ENCODE assay signal across 28 cellular contexts in genomic region chr2:1309507-1309906, GRCh38.
"Had no signal": no experiment of that assay in that cellular context is flagged by ENCODE, and none has a peak within 500 bp of the region (broad histone marks: within the 10 kb centered on the region; RNA-seq: fewer than 3 reads in every experiment).

No MANE protein-coding gene starts in this region.

- H3K36me3 ChIP-seq: esophagus squamous epithelium, heart right ventricle, prostate gland, right atrium auricular region, stomach, thyroid gland, vagina had no signal

- H3K27ac ChIP-seq: coronary artery, esophagus squamous epithelium, heart right ventricle, parathyroid adenoma, prostate gland, right atrium auricular region, stomach, thyroid gland, vagina had no signal

- ATAC-seq: heart right ventricle; left lobe of liver; mucosa of descending colon; sciatic nerve; stimulated activated effector memory CD8-positive, alpha-beta T cell treated with anti-CD3 and anti-CD28 coated beads, Interleukin-12 subunit alpha, Interleukin-12 subunit beta, amount 100 ng/mL, for 72 hours had no signal

- H3K9ac ChIP-seq: parathyroid adenoma had no signal

- H3K27ac Mint-ChIP-seq: memory B cell; mesothelial cell of epicardium; naive B cell; natural killer cell treated with Interleukin-12 subunit alpha and Interleukin-12 subunit beta and Interleukin-15 and Interleukin-18, amount 100 ng/mL, for 72 hours; stimulated activated effector memory CD8-positive, alpha-beta T cell treated with anti-CD3 and anti-CD28 coated beads, Interleukin-12 subunit alpha, Interleukin-12 subunit beta, amount 100 ng/mL, for 72 hours had no signal

- H3K27me3 Mint-ChIP-seq: memory B cell had no signal

- H3K27me3 ChIP-seq: esophagus squamous epithelium, right atrium auricular region, thyroid gland, vagina had no signal

- H3K4me3 Mint-ChIP-seq: memory B cell; mesothelial cell of epicardium; naive B cell; natural killer cell treated with Interleukin-12 subunit alpha and Interleukin-12 subunit beta and Interleukin-15 and Interleukin-18, amount 100 ng/mL, for 72 hours; neural crest cell; stimulated activated effector memory CD8-positive, alpha-beta T cell treated with anti-CD3 and anti-CD28 coated beads, Interleukin-12 subunit alpha, Interleukin-12 subunit beta, amount 100 ng/mL, for 72 hours had no signal

- H3K4me3 ChIP-seq: coronary artery, esophagus squamous epithelium, heart right ventricle, lung, mucosa of descending colon, prostate gland, right atrium auricular region, stomach, thyroid gland, vagina had no signal

- H3K36me3 Mint-ChIP-seq: memory B cell; mesothelial cell of epicardium; natural killer cell treated with Interleukin-12 subunit alpha and Interleukin-12 subunit beta and Interleukin-15 and Interleukin-18, amount 100 ng/mL, for 72 hours; stimulated activated effector memory CD8-positive, alpha-beta T cell treated with anti-CD3 and anti-CD28 coated beads, Interleukin-12 subunit alpha, Interleukin-12 subunit beta, amount 100 ng/mL, for 72 hours had no signal

- H3K9me3 Mint-ChIP-seq: mesothelial cell of epicardium; natural killer cell treated with Interleukin-12 subunit alpha and Interleukin-12 subunit beta and Interleukin-15 and Interleukin-18, amount 100 ng/mL, for 72 hours had no signal

- H3K9me3 ChIP-seq: esophagus squamous epithelium, heart right ventricle, mucosa of descending colon, prostate gland, right atrium auricular region, stomach, thyroid gland, vagina had no signal

- H3K4me1 ChIP-seq: esophagus squamous epithelium, heart right ventricle, parathyroid adenoma, prostate gland, right atrium auricular region, stomach, thyroid gland, vagina had no signal

- H3K79me2 ChIP-seq: parathyroid adenoma had no signal

- H3K4me1 Mint-ChIP-seq: memory B cell; mesothelial cell of epicardium; stimulated activated effector memory CD8-positive, alpha-beta T cell treated with anti-CD3 and anti-CD28 coated beads, Interleukin-12 subunit alpha, Interleukin-12 subunit beta, amount 100 ng/mL, for 72 hours had no signal

- DNase-seq: dermis blood vessel endothelial cell; effector memory CD4-positive, alpha-beta T cell; esophagus squamous epithelium; foreskin melanocyte; glutamatergic neuron; heart right ventricle; hippocampal formation; mucosa of descending colon; naive B cell; stimulated activated CD4-positive, alpha-beta T cell treated with anti-CD3 and anti-CD28 coated beads, Interleukin-2, amount 100 ng/mL, for 24 hours; stimulated activated CD4-positive, alpha-beta T cell treated with anti-CD3 and anti-CD28 coated beads, Interleukin-4, amount 100 ng/mL, for 24 hours; stimulated activated naive CD4-positive, alpha-beta T cell treated with Interleukin-2 at 50 U/mL for 16 hours; stomach; thyroid gland; trophoblast cell had no signal
